ENCODE assay signal across 1 cellular context in the genomic region with DNA sequence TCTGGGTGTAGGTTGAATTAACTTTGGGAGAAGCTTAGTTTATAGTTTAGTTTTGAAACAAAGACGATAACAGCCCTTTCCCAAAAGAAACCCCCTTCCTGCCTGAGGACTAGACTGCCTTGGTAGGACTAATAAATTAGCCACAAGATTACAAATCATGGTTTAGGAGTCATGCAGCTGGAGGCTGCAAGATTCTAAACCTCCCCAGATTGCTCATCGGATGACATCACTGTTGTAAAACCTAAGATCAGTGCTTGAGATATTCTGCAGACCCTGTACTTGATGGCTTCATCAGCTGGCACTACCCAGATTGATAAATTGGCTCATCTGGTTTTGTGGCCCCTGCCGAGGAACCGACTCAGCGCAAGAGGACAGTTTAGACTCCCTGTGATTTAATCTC.
TF ChIP-seq lines count a peak whose summit lies in the region.

No MANE protein-coding gene starts in this region.

TF ChIP-seq in HEK293, 187 proteins besides CTCF, POLR2A, EP300 and RAD21 (continued from another document):
- TF ChIP-seq, protein P1, sequence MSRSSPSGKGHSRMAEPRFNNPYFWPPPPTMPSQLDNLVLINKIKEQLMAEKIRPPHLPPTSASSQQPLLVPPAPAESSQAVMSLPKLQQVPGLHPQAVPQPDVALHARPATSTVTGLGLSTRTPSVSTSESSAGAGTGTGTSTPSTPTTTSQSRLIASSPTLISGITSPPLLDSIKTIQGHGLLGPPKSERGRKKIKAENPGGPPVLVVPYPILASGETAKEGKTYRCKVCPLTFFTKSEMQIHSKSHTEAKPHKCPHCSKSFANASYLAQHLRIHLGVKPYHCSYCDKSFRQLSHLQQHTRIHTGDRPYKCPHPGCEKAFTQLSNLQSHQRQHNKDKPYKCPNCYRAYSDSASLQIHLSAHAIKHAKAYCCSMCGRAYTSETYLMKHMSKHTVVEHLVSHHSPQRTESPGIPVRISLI (tag by site-specific recombination; IDR thresholded peaks at IDR 0.05) = no peak
- TF ChIP-seq ZNF768 (tag by site-specific recombination; IDR thresholded peaks at IDR 0.05) = no peak
- TF ChIP-seq ZNF292 (tag by site-specific recombination; IDR thresholded peaks at IDR 0.05; ENCODE audit: borderline replicate concordance, low read depth) = no peak
- TF ChIP-seq ZSCAN30 (tag by site-specific recombination; IDR thresholded peaks at IDR 0.05) = no peak
- no peak for TF ChIP-seq BCL11B (tag by site-specific recombination; IDR thresholded peaks at IDR 0.05; ENCODE audit: low read depth)
- no peak for TF ChIP-seq ZNF48 (tag by site-specific recombination; IDR thresholded peaks at IDR 0.05)
- TF ChIP-seq, protein P2, sequence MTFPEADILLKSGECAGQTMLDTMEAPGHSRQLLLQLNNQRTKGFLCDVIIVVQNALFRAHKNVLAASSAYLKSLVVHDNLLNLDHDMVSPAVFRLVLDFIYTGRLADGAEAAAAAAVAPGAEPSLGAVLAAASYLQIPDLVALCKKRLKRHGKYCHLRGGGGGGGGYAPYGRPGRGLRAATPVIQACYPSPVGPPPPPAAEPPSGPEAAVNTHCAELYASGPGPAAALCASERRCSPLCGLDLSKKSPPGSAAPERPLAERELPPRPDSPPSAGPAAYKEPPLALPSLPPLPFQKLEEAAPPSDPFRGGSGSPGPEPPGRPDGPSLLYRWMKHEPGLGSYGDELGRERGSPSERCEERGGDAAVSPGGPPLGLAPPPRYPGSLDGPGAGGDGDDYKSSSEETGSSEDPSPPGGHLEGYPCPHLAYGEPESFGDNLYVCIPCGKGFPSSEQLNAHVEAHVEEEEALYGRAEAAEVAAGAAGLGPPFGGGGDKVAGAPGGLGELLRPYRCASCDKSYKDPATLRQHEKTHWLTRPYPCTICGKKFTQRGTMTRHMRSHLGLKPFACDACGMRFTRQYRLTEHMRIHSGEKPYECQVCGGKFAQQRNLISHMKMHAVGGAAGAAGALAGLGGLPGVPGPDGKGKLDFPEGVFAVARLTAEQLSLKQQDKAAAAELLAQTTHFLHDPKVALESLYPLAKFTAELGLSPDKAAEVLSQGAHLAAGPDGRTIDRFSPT (tag by site-specific recombination; IDR thresholded peaks at IDR 0.05) = peak; percentile 44; the same call in 1 of the 2 replicates
- TF ChIP-seq, protein P3, sequence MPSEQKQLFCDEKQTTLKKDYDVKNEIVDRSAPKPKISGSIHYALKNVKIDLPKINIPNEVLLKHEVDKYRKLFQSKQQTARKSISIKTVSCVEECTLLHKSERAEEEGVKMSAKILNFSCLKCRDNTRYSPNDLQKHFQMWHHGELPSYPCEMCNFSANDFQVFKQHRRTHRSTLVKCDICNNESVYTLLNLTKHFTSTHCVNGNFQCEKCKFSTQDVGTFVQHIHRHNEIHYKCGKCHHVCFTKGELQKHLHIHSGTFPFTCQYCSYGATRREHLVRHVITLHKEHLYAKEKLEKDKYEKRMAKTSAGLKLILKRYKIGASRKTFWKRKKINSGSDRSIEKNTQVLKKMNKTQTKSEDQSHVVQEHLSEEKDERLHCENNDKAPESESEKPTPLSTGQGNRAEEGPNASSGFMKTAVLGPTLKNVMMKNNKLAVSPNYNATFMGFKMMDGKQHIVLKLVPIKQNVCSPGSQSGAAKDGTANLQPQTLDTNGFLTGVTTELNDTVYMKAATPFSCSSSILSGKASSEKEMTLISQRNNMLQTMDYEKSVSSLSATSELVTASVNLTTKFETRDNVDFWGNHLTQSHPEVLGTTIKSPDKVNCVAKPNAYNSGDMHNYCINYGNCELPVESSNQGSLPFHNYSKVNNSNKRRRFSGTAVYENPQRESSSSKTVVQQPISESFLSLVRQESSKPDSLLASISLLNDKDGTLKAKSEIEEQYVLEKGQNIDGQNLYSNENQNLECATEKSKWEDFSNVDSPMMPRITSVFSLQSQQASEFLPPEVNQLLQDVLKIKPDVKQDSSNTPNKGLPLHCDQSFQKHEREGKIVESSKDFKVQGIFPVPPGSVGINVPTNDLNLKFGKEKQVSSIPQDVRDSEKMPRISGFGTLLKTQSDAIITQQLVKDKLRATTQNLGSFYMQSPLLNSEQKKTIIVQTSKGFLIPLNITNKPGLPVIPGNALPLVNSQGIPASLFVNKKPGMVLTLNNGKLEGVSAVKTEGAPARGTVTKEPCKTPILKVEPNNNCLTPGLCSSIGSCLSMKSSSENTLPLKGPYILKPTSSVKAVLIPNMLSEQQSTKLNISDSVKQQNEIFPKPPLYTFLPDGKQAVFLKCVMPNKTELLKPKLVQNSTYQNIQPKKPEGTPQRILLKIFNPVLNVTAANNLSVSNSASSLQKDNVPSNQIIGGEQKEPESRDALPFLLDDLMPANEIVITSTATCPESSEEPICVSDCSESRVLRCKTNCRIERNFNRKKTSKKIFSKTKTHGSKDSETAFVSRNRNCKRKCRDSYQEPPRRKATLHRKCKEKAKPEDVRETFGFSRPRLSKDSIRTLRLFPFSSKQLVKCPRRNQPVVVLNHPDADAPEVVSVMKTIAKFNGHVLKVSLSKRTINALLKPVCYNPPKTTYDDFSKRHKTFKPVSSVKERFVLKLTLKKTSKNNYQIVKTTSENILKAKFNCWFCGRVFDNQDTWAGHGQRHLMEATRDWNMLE (tag by site-specific recombination; conservative IDR thresholded peaks at IDR 0.05; ENCODE audit: low read depth) = no peak
- no peak for TF ChIP-seq ZNF335 (tag by site-specific recombination; conservative IDR thresholded peaks at IDR 0.05)
- TF ChIP-seq, protein P4, sequence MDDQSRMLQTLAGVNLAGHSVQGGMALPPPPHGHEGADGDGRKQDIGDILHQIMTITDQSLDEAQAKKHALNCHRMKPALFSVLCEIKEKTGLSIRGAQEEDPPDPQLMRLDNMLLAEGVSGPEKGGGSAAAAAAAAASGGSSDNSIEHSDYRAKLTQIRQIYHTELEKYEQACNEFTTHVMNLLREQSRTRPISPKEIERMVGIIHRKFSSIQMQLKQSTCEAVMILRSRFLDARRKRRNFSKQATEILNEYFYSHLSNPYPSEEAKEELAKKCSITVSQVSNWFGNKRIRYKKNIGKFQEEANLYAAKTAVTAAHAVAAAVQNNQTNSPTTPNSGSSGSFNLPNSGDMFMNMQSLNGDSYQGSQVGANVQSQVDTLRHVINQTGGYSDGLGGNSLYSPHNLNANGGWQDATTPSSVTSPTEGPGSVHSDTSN (CRISPR knock-in tag; IDR thresholded peaks at IDR 0.05) = no peak
- no peak for TF ChIP-seq IKZF3 (tag by site-specific recombination; IDR thresholded peaks at IDR 0.05)
- TF ChIP-seq, protein P5, sequence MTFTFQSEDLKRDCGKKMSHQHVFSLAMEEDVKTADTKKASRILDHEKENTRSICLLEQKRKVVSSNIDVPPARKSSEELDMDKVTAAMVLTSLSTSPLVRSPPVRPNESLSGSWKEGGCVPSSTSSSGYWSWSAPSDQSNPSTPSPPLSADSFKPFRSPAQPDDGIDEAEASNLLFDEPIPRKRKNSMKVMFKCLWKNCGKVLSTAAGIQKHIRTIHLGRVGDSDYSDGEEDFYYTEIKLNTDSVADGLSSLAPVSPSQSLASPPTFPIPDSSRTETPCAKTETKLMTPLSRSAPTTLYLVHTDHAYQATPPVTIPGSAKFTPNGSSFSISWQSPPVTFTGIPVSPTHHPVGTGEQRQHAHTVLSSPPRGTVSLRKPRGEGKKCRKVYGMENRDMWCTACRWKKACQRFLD (tag by site-specific recombination; IDR thresholded peaks at IDR 0.05) = no peak
- no peak for TF ChIP-seq ZNF221 (tag by site-specific recombination; IDR thresholded peaks at IDR 0.05; ENCODE audit: borderline replicate concordance)
- TF ChIP-seq ZNF629 (tag by site-specific recombination; IDR thresholded peaks at IDR 0.05) = peak; percentile 73
- TF ChIP-seq ZBTB17 (tag by site-specific recombination; IDR thresholded peaks at IDR 0.05) = no peak
